23 cellular contexts compared by ENCODE assay signal in genomic region chr2:107340955-107341354, GRCh38.
DNase-seq lines count a peak whose midpoint lies in the region; ATAC-seq, FAIRE-seq and TF ChIP-seq lines count a peak whose summit lies in the region.
"Had no signal": no experiment of that assay in that cellular context is flagged by ENCODE, and none has a peak within 500 bp of the region (broad histone marks: within the 10 kb centered on the region; RNA-seq: fewer than 3 reads in every experiment).

No MANE protein-coding gene starts in this region.

- H3K79me2 ChIP-seq in HepG2 (ENCODE audit: insufficient read depth, low read length) = no peaks in the 10 kb centered on the region

- H3K27me3 ChIP-seq in HepG2 (ENCODE audit: control insufficient read depth in 1 of 2, insufficient read depth in 2 of 2, low read length in 2 of 2) = no peaks in the 10 kb centered on the region
- H3K27me3 ChIP-seq in right lobe of liver = no peaks in the 10 kb centered on the region
- H3K27me3 ChIP-seq in stomach = no peaks in the 10 kb centered on the region
- H3K27me3 ChIP-seq: BLaER1 treated with 17β-estradiol and CSF1 and Interleukin-3, amounts not matched to agents 10 nM and 100 nM had no signal

- no peak for TF ChIP-seq POLR2A in HepG2 (IDR thresholded peaks at IDR 0.05; ENCODE audit: insufficient read depth in 1 of 2, low read depth in 2 of 2, low read length in 2 of 2)
- no peak for TF ChIP-seq POLR2A in right lobe of liver (IDR thresholded peaks at IDR 0.05)
- no peak for TF ChIP-seq POLR2A in stomach (IDR thresholded peaks at IDR 0.05)

- no peak for TF ChIP-seq RAD21 in HepG2 (CRISPR knock-in tag; IDR thresholded peaks at IDR 0.05)

- no peak for ATAC-seq in HepG2
- ATAC-seq in right lobe of liver = no peak
- ATAC-seq in HG02610 (IDR thresholded peaks at IDR 0.05; ENCODE audit: unreplicated experiment) = no peak
- ATAC-seq: A549; CD8-positive, alpha-beta T cell had no signal

- H2AFZ ChIP-seq in HepG2 (ENCODE audit: low read length) = no peak overlapping the region

- in situ Hi-C loops in HepG2 (cut with HindIII; ENCODE audit: extremely low pct_ligation_motif_present, low pct_unique_long_range_greater_than_20kb) = no loop called here

- no peak overlapping the region for H3K9ac ChIP-seq in HepG2 (ENCODE audit: insufficient read depth, low read depth, low read length)
- H3K9ac ChIP-seq: BLaER1 treated with 17β-estradiol and CSF1 and Interleukin-3, amounts not matched to agents 10 nM and 100 nM had no signal

- no peaks in the 10 kb centered on the region for H4K20me1 ChIP-seq in HepG2 (ENCODE audit: insufficient read depth, low read length)
- H4K20me1 ChIP-seq: BLaER1 treated with 17β-estradiol and CSF1 and Interleukin-3, amounts not matched to agents 10 nM and 100 nM had no signal

- TF ChIP-seq CTCF in HepG2 (CRISPR knock-in tag; IDR thresholded peaks at IDR 0.05) = no peak
- TF ChIP-seq CTCF in right lobe of liver (IDR thresholded peaks at IDR 0.05) = no peak
- TF ChIP-seq CTCF in stomach (IDR thresholded peaks at IDR 0.05) = no peak

- TF ChIP-seq EP300 in HepG2 (IDR thresholded peaks at IDR 0.05; ENCODE audit: low read depth in 2 of 2, low read length in 2 of 2) = no peak
- no peak for TF ChIP-seq EP300 in HepG2 (CRISPR knock-in tag; IDR thresholded peaks at IDR 0.05; ENCODE audit: borderline replicate concordance)
- no peak for TF ChIP-seq EP300 in stomach (IDR thresholded peaks at IDR 0.05)

- DNase-seq in HepG2 (ENCODE audit: low spot score) (no peak), right lobe of liver (no peak), RCC 7860 (ENCODE audit: low spot score) (peak; percentile 44), kidney tubule cell (ENCODE audit: low spot score) (peak; percentile 39), renal cortical epithelial cell (ENCODE audit: low read depth) (peak; percentile 35), MV-4-11 (lab: John Stamatoyannopoulos, UW) (no peak), stomach (no peak)
- DNase-seq: AML-193; Caco-2; Calu3; CD4-positive, alpha-beta T cell; CD8-positive, alpha-beta T cell; DMS79 treated with DMSO at 0.1 percent for 48 hours; GF-D8 had no signal

- H3K36me3 ChIP-seq in HepG2 (replicated peaks in 1 of 2; ENCODE audit: control insufficient read depth in 1 of 2, insufficient read depth in 2 of 2, low read length in 2 of 2) (no peaks in the 10 kb centered on the region), right lobe of liver (no peaks in the 10 kb centered on the region), stomach (no peaks in the 10 kb centered on the region)
- H3K36me3 ChIP-seq: BLaER1 treated with 17β-estradiol and CSF1 and Interleukin-3, amounts not matched to agents 10 nM and 100 nM had no signal

- intact Hi-C loops in HepG2 (cut with micrococcal nuclease; ENCODE audit: unreplicated experiment) (no loop called here), right lobe of liver (cut with DNase I) (no loop called here), stomach (cut with DNase I; ENCODE audit: low total_unique reads) (no loop called here)

- POLR2A ChIA-PET in HepG2 (lab: Yijun Ruan, JAX) = no interaction called here

- BruUV-seq in HepG2 (replicated peaks; lab: Mats Ljungman, UMichigan) = no TSS peak

- CTCF ChIA-PET in HepG2 (lab: Yijun Ruan, JAX; ENCODE audit: low intra/inter-chr PET ratio, low total read pairs) = no interaction called here

- no peaks in the 10 kb centered on the region for H3K4me1 ChIP-seq in HepG2 (ENCODE audit: insufficient read depth, low read length)
- no peaks in the 10 kb centered on the region for H3K4me1 ChIP-seq in right lobe of liver
- H3K4me1 ChIP-seq in stomach = peaks cover 0 to 8% (median 0%) of the 10 kb centered on the region in 4 donors
- H3K4me1 ChIP-seq: A549, Caco-2 had no signal

- 35% methylated on average over 2 of the region's 2 CpGs for WGBS in HepG2 (ENCODE audit: low lambda C conversion rate)
- WGBS in right lobe of liver (ENCODE audit: insufficient coverage, low coverage, low lambda C conversion rate, missing lambda C conversion rate) = 71% methylated on average over 2 of the region's 2 CpGs
- 94 to 100% (median 97%) methylated on average over 2 of the region's 2 CpGs for WGBS in stomach, 5 donors

- no peak overlapping the region for H3K4me3 ChIP-seq in HepG2 (replicated peaks in 1 of 3; ENCODE audit: insufficient read depth in 1 of 3, low read depth in 2 of 3, low read length in 3 of 3)
- no peak overlapping the region for H3K4me3 ChIP-seq in right lobe of liver
- H3K4me3 ChIP-seq in stomach = no peak overlapping the region
- H3K4me3 ChIP-seq: A549; BLaER1 treated with 17β-estradiol and CSF1 and Interleukin-3, amounts not matched to agents 10 nM and 100 nM had no signal

- no peak overlapping the region for H3K4me2 ChIP-seq in HepG2 (ENCODE audit: low read depth, low read length)
- H3K4me2 ChIP-seq: A549; BLaER1 treated with 17β-estradiol and CSF1 and Interleukin-3, amounts not matched to agents 10 nM and 100 nM had no signal

- FAIRE-seq in HepG2 (lab: Jason Lieb, UNC) = no peak
- peak; percentile 90 for FAIRE-seq in RCC 7860 (lab: Jason Lieb, UNC)
- FAIRE-seq: A549, D721Med, G401.6, GM12891, GM19239 had no signal

- H3K27ac ChIP-seq in HepG2 (ENCODE audit: extremely low read length, insufficient read depth, low read length) = no peak overlapping the region
- H3K27ac ChIP-seq in right lobe of liver = no peak overlapping the region
- no peak overlapping the region for H3K27ac ChIP-seq in stomach
- H3K27ac ChIP-seq: 22Rv1; A549; BLaER1 treated with 17β-estradiol and CSF1 and Interleukin-3, amounts not matched to agents 10 nM and 100 nM; C4-2B had no signal

- H3K9me3 ChIP-seq in HepG2 (ENCODE audit: low read length) (peaks cover 36% of the 10 kb centered on the region), right lobe of liver (no peaks in the 10 kb centered on the region), stomach (peaks cover 0 to 5% (median 1%) of the 10 kb centered on the region in 4 donors)
- H3K9me3 ChIP-seq: Caco-2 had no signal

TF ChIP-seq in HepG2, 621 proteins besides CTCF, POLR2A, EP300 and RAD21:
- TF ChIP-seq ATRX (CRISPR knock-in tag; IDR thresholded peaks at IDR 0.05; ENCODE audit: borderline replicate concordance) = no peak
- TF ChIP-seq NR0B2 (CRISPR knock-in tag; IDR thresholded peaks at IDR 0.05) = no peak
- no peak for TF ChIP-seq FOSL2 (CRISPR knock-in tag; IDR thresholded peaks at IDR 0.05)
- TF ChIP-seq ZNF646 (CRISPR knock-in tag; IDR thresholded peaks at IDR 0.05) = no peak
- no peak for TF ChIP-seq ZNF138 (CRISPR knock-in tag; IDR thresholded peaks at IDR 0.05; ENCODE audit: low read depth)
- TF ChIP-seq TAF1 (CRISPR knock-in tag; IDR thresholded peaks at IDR 0.05) = no peak
- TF ChIP-seq SNAI1 (CRISPR knock-in tag; IDR thresholded peaks at IDR 0.05; ENCODE audit: borderline replicate concordance) = no peak
- TF ChIP-seq CREB1 (IDR thresholded peaks at IDR 0.05) = peak; percentile 61
- TF ChIP-seq CREB1 (CRISPR knock-in tag; IDR thresholded peaks at IDR 0.05) = no peak
- TF ChIP-seq BRCA1 (CRISPR knock-in tag; IDR thresholded peaks at IDR 0.05) = no peak

Comparison
In these comparisons a context has a peak if more than half of its experiments do, and no peak if none do; other contexts are left out.
1. DNase-seq: peak in RCC 7860 (single experiment), kidney tubule cell (single experiment) and renal cortical epithelial cell (single experiment); none in HepG2 (single experiment), right lobe of liver (0 of 3), MV-4-11 (single experiment) and stomach (single experiment).